Comparison of ENCODE assay signal across 9 cellular contexts in genomic region chr7:603152-603941, GRCh38.
DNase-seq lines count a peak whose midpoint lies in the region; ATAC-seq and TF ChIP-seq lines count a peak whose summit lies in the region.
"Had no signal": no experiment of that assay in that cellular context is flagged by ENCODE, and none has a peak within 500 bp of the region (broad histone marks: within the 10 kb centered on the region; RNA-seq: fewer than 3 reads in every experiment).

No MANE protein-coding gene starts in this region.

- peaks cover 8% of the 10 kb centered on the region for H3K9me3 Mint-ChIP-seq in activated T-cell treated with anti-CD3 and anti-CD28 coated beads, Interleukin-2, amount 50 U/mL, for 24 hours
- peaks cover 3% of the 10 kb centered on the region for H3K9me3 Mint-ChIP-seq in memory B cell

- H3K4me1 Mint-ChIP-seq in activated T-cell treated with anti-CD3 and anti-CD28 coated beads, Interleukin-2, amount 50 U/mL, for 24 hours (ENCODE audit: low read depth): peaks cover 79% of the 10 kb centered on the region
- H3K4me1 Mint-ChIP-seq in memory B cell: peaks cover 21% of the 10 kb centered on the region

- H3K4me3 Mint-ChIP-seq in activated T-cell treated with anti-CD3 and anti-CD28 coated beads, Interleukin-2, amount 50 U/mL, for 24 hours: peak overlapping the region; percentile 83
- H3K4me3 Mint-ChIP-seq in memory B cell: peak overlapping the region; percentile 70

- in situ Hi-C loops in KBM-7 (cut with MboI; ENCODE audit: low pct_unique_long_range_greater_than_20kb, low sequenced_read_pairs): no loop called here

- DNase-seq in KBM-7 (peak; percentile 83), memory B cell (ENCODE audit: low spot score in 2 of 2) (no peak), substantia nigra (lab: John Stamatoyannopoulos, UW) (no peak), HuH-7.5 (ENCODE audit: low spot score) (no peak), GM10248 (ENCODE audit: extremely low spot score) (no peak)
- peak; percentile 73 for DNase-seq in activated T-cell treated with anti-CD3 and anti-CD28 coated beads, Interleukin-2, amount 50 U/mL, for 24 hours

- H3K27ac ChIP-seq in substantia nigra (ENCODE audit: low read depth, low read length, poor library complexity, severe bottlenecking): peak overlapping the region; percentile 0
- H3K27ac ChIP-seq: epithelial cell of prostate had no signal

- POLR2A ChIA-PET in GM10248 (lab: Yijun Ruan, JAX): no interaction called here

- peak overlapping the region; percentile 100 for H3K27ac Mint-ChIP-seq in activated T-cell treated with anti-CD3 and anti-CD28 coated beads, Interleukin-2, amount 50 U/mL, for 24 hours
- H3K27ac Mint-ChIP-seq in memory B cell: peak overlapping the region; percentile 100

- peaks cover 65% of the 10 kb centered on the region for H3K36me3 Mint-ChIP-seq in activated T-cell treated with anti-CD3 and anti-CD28 coated beads, Interleukin-2, amount 50 U/mL, for 24 hours (ENCODE audit: low read depth)
- H3K36me3 Mint-ChIP-seq in memory B cell: peaks cover 15% of the 10 kb centered on the region

- CTCF ChIA-PET in GM10248 (lab: Yijun Ruan, JAX): interaction anchor here (0.9 kb wide), 1 partner anchor 270 kb away, joined by 3 read pairs; no protein-coding TSS in a partner anchor

- ATAC-seq in memory B cell (ENCODE audit: low read depth) (no peak), GM19324 (IDR thresholded peaks at IDR 0.05; ENCODE audit: low FRiP score, unreplicated experiment) (no peak), HG03159 (IDR thresholded peaks at IDR 0.05; ENCODE audit: unreplicated experiment) (no peak)

- no peaks in the 10 kb centered on the region for H3K27me3 Mint-ChIP-seq in activated T-cell treated with anti-CD3 and anti-CD28 coated beads, Interleukin-2, amount 50 U/mL, for 24 hours
- H3K27me3 Mint-ChIP-seq in memory B cell: no peaks in the 10 kb centered on the region

- no peak for TF ChIP-seq CTCF in GM10248 (IDR thresholded peaks at IDR 0.05; ENCODE audit: control extremely low read depth, extremely low read depth, low read depth, missing control alignments)

Comparison
In these comparisons a context has a peak if more than half of its experiments do, and no peak if none do; other contexts are left out.
1. DNase-seq: peak in KBM-7 (single experiment) and activated T-cell treated with anti-CD3 and anti-CD28 coated beads, Interleukin-2, amount 50 U/mL, for 24 hours (single experiment); none in memory B cell (0 of 2), substantia nigra (0 of 49), HuH-7.5 (single experiment) and GM10248 (single experiment).